2 cellular contexts compared by ENCODE assay signal in the genomic region with DNA sequence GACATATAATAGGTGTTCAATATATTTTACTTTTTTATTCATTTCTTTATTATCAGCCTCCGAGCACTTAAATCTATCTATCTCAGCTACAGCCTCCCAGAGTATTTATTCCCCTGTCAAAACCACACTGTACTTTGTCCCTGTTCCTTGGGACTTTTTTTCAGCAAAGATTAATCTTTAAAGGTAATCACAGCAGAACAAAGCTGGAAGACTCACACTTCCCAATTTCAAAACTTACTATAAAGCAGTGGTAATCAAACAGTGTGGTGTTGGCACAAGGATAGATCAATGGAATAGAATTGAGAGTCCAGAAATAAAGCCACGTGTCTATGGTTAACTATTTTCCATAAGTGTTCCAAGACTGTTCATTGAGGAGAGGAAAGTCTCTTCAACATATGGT.
TF ChIP-seq lines count a peak whose summit lies in the region.

No MANE protein-coding gene starts in this region.

TF ChIP-seq in liver, 16 proteins besides CTCF, POLR2A, EP300 and RAD21:
- peak in 1 of 2 donors; percentile 10 for TF ChIP-seq JUND (IDR thresholded peaks at IDR 0.05)
- TF ChIP-seq, protein P1, sequence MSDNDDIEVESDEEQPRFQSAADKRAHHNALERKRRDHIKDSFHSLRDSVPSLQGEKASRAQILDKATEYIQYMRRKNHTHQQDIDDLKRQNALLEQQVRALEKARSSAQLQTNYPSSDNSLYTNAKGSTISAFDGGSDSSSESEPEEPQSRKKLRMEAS (IDR thresholded peaks at IDR 0.05), result peak; percentile 13
- TF ChIP-seq HNF4A (conservative IDR thresholded peaks at IDR 0.05), result peak; percentile 44 to 56
- TF ChIP-seq RXRA (IDR thresholded peaks at IDR 0.05), result no peak

TF ChIP-seq in HepG2, 621 proteins besides CTCF, POLR2A, EP300 and RAD21:
- no peak for TF ChIP-seq ZNF552 (CRISPR knock-in tag; IDR thresholded peaks at IDR 0.05; ENCODE audit: borderline replicate concordance)
- TF ChIP-seq, protein P2, sequence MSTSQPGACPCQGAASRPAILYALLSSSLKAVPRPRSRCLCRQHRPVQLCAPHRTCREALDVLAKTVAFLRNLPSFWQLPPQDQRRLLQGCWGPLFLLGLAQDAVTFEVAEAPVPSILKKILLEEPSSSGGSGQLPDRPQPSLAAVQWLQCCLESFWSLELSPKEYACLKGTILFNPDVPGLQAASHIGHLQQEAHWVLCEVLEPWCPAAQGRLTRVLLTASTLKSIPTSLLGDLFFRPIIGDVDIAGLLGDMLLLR (CRISPR knock-in tag; IDR thresholded peaks at IDR 0.05), result no peak
- TF ChIP-seq CEBPZ (IDR thresholded peaks at IDR 0.05; ENCODE audit: low read length), result no peak
- TF ChIP-seq SMAD1 (CRISPR knock-in tag; IDR thresholded peaks at IDR 0.05; ENCODE audit: borderline replicate concordance, low read depth), result no peak
- TF ChIP-seq ELF4 (CRISPR knock-in tag; IDR thresholded peaks at IDR 0.05; ENCODE audit: borderline replicate concordance), result no peak
- TF ChIP-seq GLI4 (CRISPR knock-in tag; IDR thresholded peaks at IDR 0.05; ENCODE audit: borderline replicate concordance), result no peak
- no peak for TF ChIP-seq REPIN1 (CRISPR knock-in tag; IDR thresholded peaks at IDR 0.05; ENCODE audit: borderline replicate concordance, low read depth)
- TF ChIP-seq SSRP1 (CRISPR knock-in tag; IDR thresholded peaks at IDR 0.05), result no peak
- TF ChIP-seq, protein P3, sequence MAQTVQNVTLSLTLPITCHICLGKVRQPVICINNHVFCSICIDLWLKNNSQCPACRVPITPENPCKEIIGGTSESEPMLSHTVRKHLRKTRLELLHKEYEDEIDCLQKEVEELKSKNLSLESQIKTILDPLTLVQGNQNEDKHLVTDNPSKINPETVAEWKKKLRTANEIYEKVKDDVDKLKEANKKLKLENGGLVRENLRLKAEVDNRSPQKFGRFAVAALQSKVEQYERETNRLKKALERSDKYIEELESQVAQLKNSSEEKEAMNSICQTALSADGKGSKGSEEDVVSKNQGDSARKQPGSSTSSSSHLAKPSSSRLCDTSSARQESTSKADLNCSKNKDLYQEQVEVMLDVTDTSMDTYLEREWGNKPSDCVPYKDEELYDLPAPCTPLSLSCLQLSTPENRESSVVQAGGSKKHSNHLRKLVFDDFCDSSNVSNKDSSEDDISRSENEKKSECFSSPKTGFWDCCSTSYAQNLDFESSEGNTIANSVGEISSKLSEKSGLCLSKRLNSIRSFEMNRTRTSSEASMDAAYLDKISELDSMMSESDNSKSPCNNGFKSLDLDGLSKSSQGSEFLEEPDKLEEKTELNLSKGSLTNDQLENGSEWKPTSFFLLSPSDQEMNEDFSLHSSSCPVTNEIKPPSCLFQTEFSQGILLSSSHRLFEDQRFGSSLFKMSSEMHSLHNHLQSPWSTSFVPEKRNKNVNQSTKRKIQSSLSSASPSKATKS (CRISPR knock-in tag; IDR thresholded peaks at IDR 0.05), result no peak
- TF ChIP-seq BRCA1 (CRISPR knock-in tag; IDR thresholded peaks at IDR 0.05), result no peak
- TF ChIP-seq, protein P4, sequence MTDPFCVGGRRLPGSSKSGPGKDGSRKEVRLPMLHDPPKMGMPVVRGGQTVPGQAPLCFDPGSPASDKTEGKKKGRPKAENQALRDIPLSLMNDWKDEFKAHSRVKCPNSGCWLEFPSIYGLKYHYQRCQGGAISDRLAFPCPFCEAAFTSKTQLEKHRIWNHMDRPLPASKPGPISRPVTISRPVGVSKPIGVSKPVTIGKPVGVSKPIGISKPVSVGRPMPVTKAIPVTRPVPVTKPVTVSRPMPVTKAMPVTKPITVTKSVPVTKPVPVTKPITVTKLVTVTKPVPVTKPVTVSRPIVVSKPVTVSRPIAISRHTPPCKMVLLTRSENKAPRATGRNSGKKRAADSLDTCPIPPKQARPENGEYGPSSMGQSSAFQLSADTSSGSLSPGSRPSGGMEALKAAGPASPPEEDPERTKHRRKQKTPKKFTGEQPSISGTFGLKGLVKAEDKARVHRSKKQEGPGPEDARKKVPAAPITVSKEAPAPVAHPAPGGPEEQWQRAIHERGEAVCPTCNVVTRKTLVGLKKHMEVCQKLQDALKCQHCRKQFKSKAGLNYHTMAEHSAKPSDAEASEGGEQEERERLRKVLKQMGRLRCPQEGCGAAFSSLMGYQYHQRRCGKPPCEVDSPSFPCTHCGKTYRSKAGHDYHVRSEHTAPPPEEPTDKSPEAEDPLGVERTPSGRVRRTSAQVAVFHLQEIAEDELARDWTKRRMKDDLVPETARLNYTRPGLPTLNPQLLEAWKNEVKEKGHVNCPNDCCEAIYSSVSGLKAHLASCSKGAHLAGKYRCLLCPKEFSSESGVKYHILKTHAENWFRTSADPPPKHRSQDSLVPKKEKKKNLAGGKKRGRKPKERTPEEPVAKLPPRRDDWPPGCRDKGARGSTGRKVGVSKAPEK (CRISPR knock-in tag; IDR thresholded peaks at IDR 0.05; ENCODE audit: borderline replicate concordance), result no peak
- TF ChIP-seq PAXIP1 (CRISPR knock-in tag; conservative IDR thresholded peaks at IDR 0.05), result no peak
- TF ChIP-seq ZC3H13 (CRISPR knock-in tag; IDR thresholded peaks at IDR 0.05), result no peak
- TF ChIP-seq TRIM24 (CRISPR knock-in tag; IDR thresholded peaks at IDR 0.05), result no peak
- no peak for TF ChIP-seq NRL (CRISPR knock-in tag; IDR thresholded peaks at IDR 0.05; ENCODE audit: borderline replicate concordance)
- no peak for TF ChIP-seq NBN (conservative IDR thresholded peaks at IDR 0.05)
- TF ChIP-seq NFE2 (CRISPR knock-in tag; IDR thresholded peaks at IDR 0.05), result no peak
